Comparison of ENCODE assay signal across 8 cellular contexts in genomic region chrX:154444755-154445246, GRCh38. TPM values are rescaled to one million over a fixed set of nuclear protein-coding genes. Genes with fewer than 3 reads are reported as not detected.
DNase-seq lines count a peak whose midpoint lies in the region; ATAC-seq and TF ChIP-seq lines count a peak whose summit lies in the region.

No MANE protein-coding gene starts in this region.

- TF ChIP-seq CTCF in GM12865 (IDR thresholded peaks at IDR 0.05; ENCODE audit: insufficient read depth, low read depth, low read length, missing control alignments), result no peak
- no peak for TF ChIP-seq CTCF in fibroblast of mammary gland (conservative IDR thresholded peaks at IDR 0.05; ENCODE audit: control insufficient read depth, insufficient read depth, low read depth, low read length)
- TF ChIP-seq CTCF in sigmoid colon (IDR thresholded peaks at IDR 0.05), result no peak

- H3K27ac ChIP-seq in SJCRH30 (peak overlapping the region; percentile 14; the same call in 1 of the 2 replicates), sigmoid colon (peak overlapping the region; percentile 87 to 89 (median 88))

- no peak for ATAC-seq in HG03039 (IDR thresholded peaks at IDR 0.05; ENCODE audit: unreplicated experiment)

- intact Hi-C loops in sigmoid colon (cut with DNase I), result no loop called here

- H3K4me1 ChIP-seq in SJCRH30 (no peaks in the 10 kb centered on the region), sigmoid colon (peaks cover 0 to 30% (median 19%) of the 10 kb centered on the region in 4 donors)

- H3K36me3 ChIP-seq in SJCRH30 (0 out of 2 replicates have a peak, but pooled peaks cover 3% of the 10 kb centered on the region), sigmoid colon (peaks cover 8 to 52% (median 28%) of the 10 kb centered on the region in 4 donors)

- DNase-seq in GM12865 (ENCODE audit: low read depth) (no peak), SJCRH30 (no peak), fibroblast of mammary gland (ENCODE audit: low read depth) (no peak), sigmoid colon (no peak), NCI-H1436 treated with DMSO at 0.1 percent for 48 hours (lab: John Stamatoyannopoulos, UW) (no peak), COR-L47 (lab: John Stamatoyannopoulos, UW) (no peak), islet precursor cell (no peak)

- H3K4me3 ChIP-seq in GM12865 (ENCODE audit: low read depth, low read length) (peak overlapping the region; percentile 68), SJCRH30 (peak overlapping the region; percentile 84), fibroblast of mammary gland (ENCODE audit: control insufficient read depth, low read depth, low read length) (peak overlapping the region; percentile 54), sigmoid colon (peak overlapping the region; percentile 39 to 62 (median 60))

- no peak for TF ChIP-seq POLR2A in sigmoid colon (IDR thresholded peaks at IDR 0.05)

- no peak for TF ChIP-seq EP300 in sigmoid colon (IDR thresholded peaks at IDR 0.05)

- H3K9me3 ChIP-seq in SJCRH30 (replicated peaks) (no peaks in the 10 kb centered on the region), sigmoid colon (no peaks in the 10 kb centered on the region)

- WGBS in sigmoid colon, 2 donors, result 36 to 69% methylated on average over 13 of the region's 13 CpGs

- H3K27me3 ChIP-seq in SJCRH30 (no peaks in the 10 kb centered on the region), sigmoid colon (no peaks in the 10 kb centered on the region)

RNA-seq across cellular contexts. Expression of gene FAM50A, which starts 0.9 kb away (rescaled TPM):
- 44.2 and 48.7 TPM in 2 replicates for total RNA-seq in SJCRH30 (2014; rRNA removed; shearing (Covaris generic))
- 10 to 100 TPM; 40.5 to 78.1 (median 48.7) TPM for total RNA-seq in sigmoid colon
- polyA plus RNA-seq in sigmoid colon, result 10 to 100 TPM; 61.9 to 85.1 (median 85.1) TPM

RNA-seq across cellular contexts. Expression of gene GDI1, which starts 7.8 kb away (rescaled TPM):
- 66.8 and 75.8 TPM in 2 replicates for total RNA-seq in SJCRH30 (2014; rRNA removed; shearing (Covaris generic))
- total RNA-seq in sigmoid colon, result 100 to 1,000 TPM in 1 of 4 donors, 10 to 100 TPM in 3; 71.7 to 101 (median 86.1) TPM
- 10 to 100 TPM; 50.9 to 75.4 (median 51.1) TPM for polyA plus RNA-seq in sigmoid colon

RNA-seq across cellular contexts. Expression of gene PLXNA3, which starts 13.3 kb away (rescaled TPM):
- total RNA-seq in SJCRH30 (2014; rRNA removed; shearing (Covaris generic)), result 2.3 and 12.8 TPM in 2 replicates
- total RNA-seq in sigmoid colon, result 10 to 100 TPM in 1 of 4 donors, 1 to 10 TPM in 3; 3.1 to 12.7 (median 5.9) TPM
- 10 to 100 TPM in 1 of 3 donors, 1 to 10 TPM in 2; 4.2 to 22.9 (median 8.6) TPM for polyA plus RNA-seq in sigmoid colon

RNA-seq across cellular contexts. Expression of gene ATP6AP1, which starts 16.3 kb away (rescaled TPM):
- 30.4 and 32.0 TPM in 2 replicates for total RNA-seq in SJCRH30 (2014; rRNA removed; shearing (Covaris generic))
- 10 to 100 TPM; 16.5 to 54.6 (median 27.0) TPM for total RNA-seq in sigmoid colon
- 10 to 100 TPM; 18.6 to 87.7 (median 39.1) TPM for polyA plus RNA-seq in sigmoid colon

RNA-seq across cellular contexts. Expression of gene TAFAZZIN, which starts 33.5 kb away (rescaled TPM):
- 8.1 and 12.1 TPM in 2 replicates for total RNA-seq in SJCRH30 (2014; rRNA removed; shearing (Covaris generic))
- total RNA-seq in sigmoid colon, result 10 to 100 TPM; 35.7 to 58.2 (median 36.6) TPM
- polyA plus RNA-seq in sigmoid colon, result 10 to 100 TPM in 1 of 3 donors, 1 to 10 TPM in 2; 8.4 to 48.0 (median 9.2) TPM
